ENCODE assay signal across 4 cellular contexts in genomic region chr7:152862842-152863241, GRCh38.
"Had no signal": no experiment of that assay in that cellular context is flagged by ENCODE, and none has a peak within 500 bp of the region (broad histone marks: within the 10 kb centered on the region; RNA-seq: fewer than 3 reads in every experiment).

No MANE protein-coding gene starts in this region.

- H3K9me3 Mint-ChIP-seq: GM23338, H9, HFFc6 had no signal

- DNase-seq: H9, HFFc6, IMR-90 had no signal

- H3K4me3 ChIP-seq: GM23338 had no signal

- H2AFZ ChIP-seq: GM23338 had no signal

- H3K4me2 ChIP-seq: GM23338 had no signal

- H3K4me3 Mint-ChIP-seq: GM23338, H9, HFFc6 had no signal

- H3K27ac Mint-ChIP-seq: GM23338, HFFc6 had no signal
